ENCODE assay signal across 9 cellular contexts in the genomic region with DNA sequence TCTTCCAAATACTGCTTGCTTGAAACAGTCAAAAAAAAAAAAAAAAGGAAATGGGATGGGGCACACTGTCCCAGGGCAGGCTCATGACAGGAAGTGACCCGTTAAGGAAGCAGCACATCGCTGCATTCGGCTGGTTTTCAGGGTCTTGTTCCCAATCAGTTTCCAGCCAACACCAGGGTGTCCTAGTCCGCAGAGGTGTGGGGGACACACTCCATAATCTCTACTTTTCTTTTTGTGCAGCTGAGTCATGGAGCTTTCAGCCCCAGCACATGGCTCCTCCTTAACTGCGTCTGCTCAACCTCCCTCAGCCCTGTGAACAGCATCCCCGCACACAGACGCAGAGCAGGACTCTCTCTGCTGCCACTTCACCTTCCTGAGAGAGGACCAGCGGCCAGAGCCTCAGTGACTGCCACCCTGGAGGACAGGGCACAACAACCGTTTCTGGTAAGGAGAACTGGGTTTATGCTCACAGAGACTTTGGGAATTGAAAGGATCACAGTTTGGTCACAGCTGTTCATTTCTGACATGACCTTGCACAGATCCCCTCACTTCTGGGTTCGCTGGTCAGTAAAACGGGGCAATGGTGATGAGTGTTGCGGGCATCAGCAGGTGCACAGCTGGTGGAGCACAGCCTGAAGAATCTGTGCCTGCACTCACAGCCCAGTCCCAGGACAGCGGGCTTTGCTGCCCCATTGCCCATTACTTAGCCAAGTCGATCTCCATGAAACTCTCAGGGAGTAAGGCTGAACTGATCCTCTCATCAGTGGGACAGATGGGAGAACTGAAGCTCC. TPM values are rescaled to one million over a fixed set of nuclear protein-coding genes. Genes with fewer than 3 reads are reported as not detected.
A peak's percentile ranks its signal among the peaks of the same experiment; 100 is the strongest.
DNase-seq lines count a peak whose midpoint lies in the region; ATAC-seq and TF ChIP-seq lines count a peak whose summit lies in the region.
"Had no signal": no experiment of that assay in that cellular context is flagged by ENCODE, and none has a peak within 500 bp of the region (broad histone marks: within the 10 kb centered on the region; RNA-seq: fewer than 3 reads in every experiment).

A gene (plus strand): TSS at position 154 of the 791 bp plus-strand sequence. CDS start 3,467 bp downstream, outside the sequence.

- in situ Hi-C loops in gastrocnemius medialis (cut with MboI; ENCODE audit: low sequenced_read_pairs in 4 of 4), result no loop called here

- H3K27ac ChIP-seq in coronary artery (peak within 1 kb of the TSS in 1 of 2 donors; percentile 86), gastrocnemius medialis (peak within 1 kb of the TSS; percentile 69 to 78 (median 73))
- H3K27ac ChIP-seq: A549 had no signal

- no peaks in the 10 kb centered on the region for H3K27me3 ChIP-seq in gastrocnemius medialis

- peak; percentile 34 to 59 for TF ChIP-seq POLR2A in gastrocnemius medialis (IDR thresholded peaks at IDR 0.05)

- peak; percentile 54 for DNase-seq in activated CD4-positive, alpha-beta T cell treated with anti-CD3 and anti-CD28 coated beads for 1 hour
- no peak for DNase-seq in activated CD4-positive, alpha-beta T cell treated with anti-CD3 and anti-CD28 coated beads, Interleukin-2, amount 50 U/mL, for 48 hours
- DNase-seq in T-helper 1 cell (peak in 3 of 5 donors; percentile 38 to 79 (median 39)), coronary artery (ENCODE audit: low spot score) (no peak), gastrocnemius medialis (no peak), H4 (ENCODE audit: low spot score) (no peak), NCI-H2171 (lab: John Stamatoyannopoulos, UW) (no peak)

- ATAC-seq in gastrocnemius medialis (peak in 1 of 2 donors; percentile 32), HG03025 (IDR thresholded peaks at IDR 0.05; ENCODE audit: low FRiP score, unreplicated experiment) (no peak)

- H3K36me3 ChIP-seq in gastrocnemius medialis, result no peaks in the 10 kb centered on the region

- H3K4me3 ChIP-seq in coronary artery (peak within 1 kb of the TSS; percentile 71), gastrocnemius medialis (peak within 1 kb of the TSS; percentile 49 to 58 (median 55))
- H3K4me3 ChIP-seq: A549 had no signal

- intact Hi-C loops in gastrocnemius medialis (cut with DNase I; ENCODE audit: low total_unique reads), result no loop called here

- TF ChIP-seq CTCF in coronary artery (IDR thresholded peaks at IDR 0.05) (no peak), gastrocnemius medialis (IDR thresholded peaks at IDR 0.05 in 4 of 5, conservative IDR thresholded peaks at IDR 0.05 in 1 of 5) (no peak)

- H3K4me1 ChIP-seq in gastrocnemius medialis, result no peaks in the 10 kb centered on the region
- H3K4me1 ChIP-seq: A549 had no signal

- no peaks in the 10 kb centered on the region for H3K9me3 ChIP-seq in gastrocnemius medialis
- H3K9me3 ChIP-seq: A549 had no signal

RNA-seq across cellular contexts. Expression of the gene that starts here (rescaled TPM):
- 10 to 100 TPM; 13.5 to 29.4 (median 15.6) TPM for total RNA-seq in gastrocnemius medialis
- 0.12 and 1.2 TPM in 2 replicates for total RNA-seq in H4 (2014; rRNA removed; shearing (Covaris generic))

Comparison
In these comparisons a context has a peak if more than half of its experiments do, and no peak if none do; other contexts are left out.
1. DNase-seq: peak in activated CD4-positive, alpha-beta T cell treated with anti-CD3 and anti-CD28 coated beads for 1 hour (single experiment) and T-helper 1 cell (3 of 5); none in activated CD4-positive, alpha-beta T cell treated with anti-CD3 and anti-CD28 coated beads, Interleukin-2, amount 50 U/mL, for 48 hours (0 of 2), coronary artery (single experiment), gastrocnemius medialis (0 of 2), H4 (single experiment) and NCI-H2171 (single experiment).